8 cellular contexts compared by ENCODE assay signal in the genomic region with DNA sequence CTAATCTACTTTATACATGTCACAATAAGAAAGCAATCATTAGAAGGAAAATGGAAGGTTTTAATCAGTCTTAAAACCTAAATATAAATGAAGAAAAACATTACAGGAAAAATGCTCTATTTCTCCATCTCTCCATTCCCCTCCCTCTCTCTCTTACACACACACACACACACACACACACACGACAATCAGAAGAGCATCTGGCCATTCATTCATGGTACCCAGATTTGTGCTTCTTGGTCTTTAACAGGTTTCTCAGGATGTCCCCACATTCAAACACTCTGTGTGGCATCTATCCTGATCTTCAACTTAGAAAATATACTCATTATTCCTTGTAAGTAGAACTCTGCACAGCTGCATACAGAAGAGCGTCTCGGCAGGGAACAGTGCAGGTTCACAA. TPM values are rescaled to one million over a fixed set of nuclear protein-coding genes. Genes with fewer than 3 reads are reported as not detected.
A peak's percentile ranks its signal among the peaks of the same experiment; 100 is the strongest.
DNase-seq lines count a peak whose midpoint lies in the region; ATAC-seq and TF ChIP-seq lines count a peak whose summit lies in the region.

No MANE protein-coding gene starts in this region.

- TF ChIP-seq CTCF in heart left ventricle (IDR thresholded peaks at IDR 0.05): no peak
- no peak for TF ChIP-seq CTCF in ascending aorta (IDR thresholded peaks at IDR 0.05)
- TF ChIP-seq CTCF in lower leg skin (IDR thresholded peaks at IDR 0.05): no peak
- TF ChIP-seq CTCF in vagina (IDR thresholded peaks at IDR 0.05): no peak

- peak overlapping the region in 10 of 12 donors; percentile 85 to 95 (median 90) for H3K27ac ChIP-seq in heart left ventricle
- peak overlapping the region; percentile 85 to 94 for H3K27ac ChIP-seq in ascending aorta
- H3K27ac ChIP-seq in vagina: peak overlapping the region; percentile 82

- intact Hi-C loops in heart left ventricle (cut with DNase I) (loop anchor here in 3 of 10 donors (2.0 to 10.0 kb wide), 3 partner anchors 18 to 210 kb away; partner anchors contain the start of genes CTH (in 2 of the 3) and ANKRD13C (in 1 of the 3)), Right ventricle myocardium inferior (cut with DNase I) (loop anchor here (2.0 to 10.0 kb wide), 2 partner anchors 16 to 210 kb away; partner anchors contain the start of genes CTH and SRSF11), ascending aorta (cut with DNase I) (loop anchor here (10.0 kb wide), 1 partner anchor 1970 kb away; the partner anchor contains the start of gene WLS), lower leg skin (cut with DNase I; ENCODE audit: low total_unique reads) (no loop called here), vagina (cut with DNase I) (no loop called here)

- H3K4me3 ChIP-seq in heart left ventricle: peak overlapping the region; percentile 54 to 90 (median 74)
- H3K4me3 ChIP-seq in ascending aorta: peak overlapping the region; percentile 72 to 82
- H3K4me3 ChIP-seq in lower leg skin (ENCODE audit: low read depth, poor library complexity, severe bottlenecking): peak overlapping the region; percentile 81
- H3K4me3 ChIP-seq in vagina: peak overlapping the region; percentile 74 to 91

- ATAC-seq in heart left ventricle (no peak), Right ventricle myocardium inferior (no peak), GM18867 (IDR thresholded peaks at IDR 0.05; ENCODE audit: unreplicated experiment) (no peak), GM18502 (IDR thresholded peaks at IDR 0.05; ENCODE audit: poor library complexity, unreplicated experiment) (no peak)

- H3K4me1 ChIP-seq in heart left ventricle: peaks cover 0 to 53% (median 33%) of the 10 kb centered on the region in 12 donors
- peaks cover 0 to 23% of the 10 kb centered on the region in 2 donors for H3K4me1 ChIP-seq in ascending aorta
- H3K4me1 ChIP-seq in vagina: peaks cover 53% of the 10 kb centered on the region

- WGBS in heart left ventricle, 4 donors: 0 to 1% (median 0%) methylated on average over 3 of the region's 3 CpGs
- 1 to 2% methylated on average over 3 of the region's 3 CpGs for WGBS in lower leg skin, 2 donors

- no peaks in the 10 kb centered on the region for H3K9me3 ChIP-seq in heart left ventricle
- H3K9me3 ChIP-seq in ascending aorta: no peaks in the 10 kb centered on the region
- no peaks in the 10 kb centered on the region for H3K9me3 ChIP-seq in vagina

- H3K27me3 ChIP-seq in heart left ventricle (no peaks in the 10 kb centered on the region), ascending aorta (no peaks in the 10 kb centered on the region), vagina (no peaks in the 10 kb centered on the region)

- DNase-seq in heart left ventricle: no peak
- DNase-seq in Right ventricle myocardium inferior (ENCODE audit: missing footprints): no peak
- DNase-seq in ascending aorta (ENCODE audit: low spot score in 2 of 2): no peak
- DNase-seq in lower leg skin (ENCODE audit: low spot score in 2 of 2): no peak
- no peak for DNase-seq in vagina (ENCODE audit: extremely low spot score in 2 of 2)
- DNase-seq in GOT3 (lab: John Stamatoyannopoulos, UW): no peak

- peaks cover 0 to 19% (median 11%) of the 10 kb centered on the region in 9 donors for H3K36me3 ChIP-seq in heart left ventricle
- H3K36me3 ChIP-seq in ascending aorta: peaks cover 0 to 11% of the 10 kb centered on the region in 2 donors
- H3K36me3 ChIP-seq in vagina: peaks cover 0 to 4% of the 10 kb centered on the region in 2 donors

- no peak for TF ChIP-seq POLR2A in heart left ventricle (IDR thresholded peaks at IDR 0.05)
- TF ChIP-seq POLR2A in lower leg skin (IDR thresholded peaks at IDR 0.05): no peak
- TF ChIP-seq POLR2A in vagina (IDR thresholded peaks at IDR 0.05): no peak

RNA-seq across cellular contexts. Expression of gene LRRC40, which starts 0.8 kb away (rescaled TPM):
- total RNA-seq in heart left ventricle: 10 to 100 TPM in 7 of 9 donors, 1 to 10 TPM in 2; 8.4 to 13.0 (median 11.2) TPM
- 10 to 100 TPM in 1 of 2 donors, 1 to 10 TPM in 1; 6.7 to 10.6 TPM for polyA plus RNA-seq in heart left ventricle
- total RNA-seq in Right ventricle myocardium inferior: 10.5 TPM
- 10.6 TPM for total RNA-seq in ascending aorta
- 10 to 100 TPM in 1 of 4 donors, 1 to 10 TPM in 3; 6.4 to 12.0 (median 9.5) TPM for total RNA-seq in lower leg skin
- total RNA-seq in vagina: 9.1 TPM

RNA-seq across cellular contexts. Expression of gene SRSF11, which starts 16.6 kb away (rescaled TPM):
- 10 to 100 TPM; 27.9 to 73.2 (median 53.6) TPM for total RNA-seq in heart left ventricle
- polyA plus RNA-seq in heart left ventricle: 10 to 100 TPM; 46.3 to 57.0 TPM
- 49.4 TPM for total RNA-seq in Right ventricle myocardium inferior
- 81.0 TPM for total RNA-seq in ascending aorta
- total RNA-seq in lower leg skin: 100 to 1,000 TPM in 2 of 4 donors, 10 to 100 TPM in 2; 59.2 to 153 (median 98.7) TPM
- total RNA-seq in vagina: 186 TPM

Comparison
In these comparisons a context has a peak if more than half of its experiments do, and no peak if none do; other contexts are left out.
1. intact Hi-C loops: an anchor here in Right ventricle myocardium inferior (2.0 to 10.0 kb wide) and ascending aorta (10.0 kb wide); none called in lower leg skin and vagina.